In genomic region chr2:17747684-17748452, GRCh38 we compare ENCODE assay signal across 1 cellular context.
TF ChIP-seq lines count a peak whose summit lies in the region.

No MANE protein-coding gene starts in this region.

TF ChIP-seq in K562, 482 proteins besides CTCF, POLR2A, EP300 and RAD21:
- TF ChIP-seq ATF3 (IDR thresholded peaks at IDR 0.05) (peak; percentile 68), ATF3 (CRISPR knock-in tag; conservative IDR thresholded peaks at IDR 0.05) (no peak), ZNF695 (CRISPR knock-in tag; IDR thresholded peaks at IDR 0.05) (no peak), PKNOX1 (IDR thresholded peaks at IDR 0.05) (peak; percentile 18; the same call in 1 of the 2 replicates), PBX2 (CRISPR knock-in tag; IDR thresholded peaks at IDR 0.05; ENCODE audit: low read depth) (no peak), PBX2 (tag; conservative IDR thresholded peaks at IDR 0.05; ENCODE audit: low read depth) (0 out of 2 replicates have a peak, but pooled peaks have one; percentile 12), DPF2 (IDR thresholded peaks at IDR 0.05) (0 out of 2 replicates have a peak, but pooled peaks have one; percentile 14), ZNF644 (tag; IDR thresholded peaks at IDR 0.05; ENCODE audit: low read depth) (no peak), ZNF75A (CRISPR knock-in tag; IDR thresholded peaks at IDR 0.05) (no peak), POLR2AphosphoS5 (IDR thresholded peaks at IDR 0.05; ENCODE audit: control insufficient read depth, insufficient read depth, low read depth, low read length) (no peak), ZNF12 (CRISPR knock-in tag; IDR thresholded peaks at IDR 0.05) (no peak), JUND (IDR thresholded peaks at IDR 0.05; ENCODE audit: borderline replicate concordance, low read depth, low read length) (peak; percentile 10; the same call in 1 of the 2 replicates), JUND (tag; IDR thresholded peaks at IDR 0.05; ENCODE audit: borderline replicate concordance, low read depth, low read length) (no peak)
TF ChIP-seq in K562: peak in this region for 5.
